In the genomic region with DNA sequence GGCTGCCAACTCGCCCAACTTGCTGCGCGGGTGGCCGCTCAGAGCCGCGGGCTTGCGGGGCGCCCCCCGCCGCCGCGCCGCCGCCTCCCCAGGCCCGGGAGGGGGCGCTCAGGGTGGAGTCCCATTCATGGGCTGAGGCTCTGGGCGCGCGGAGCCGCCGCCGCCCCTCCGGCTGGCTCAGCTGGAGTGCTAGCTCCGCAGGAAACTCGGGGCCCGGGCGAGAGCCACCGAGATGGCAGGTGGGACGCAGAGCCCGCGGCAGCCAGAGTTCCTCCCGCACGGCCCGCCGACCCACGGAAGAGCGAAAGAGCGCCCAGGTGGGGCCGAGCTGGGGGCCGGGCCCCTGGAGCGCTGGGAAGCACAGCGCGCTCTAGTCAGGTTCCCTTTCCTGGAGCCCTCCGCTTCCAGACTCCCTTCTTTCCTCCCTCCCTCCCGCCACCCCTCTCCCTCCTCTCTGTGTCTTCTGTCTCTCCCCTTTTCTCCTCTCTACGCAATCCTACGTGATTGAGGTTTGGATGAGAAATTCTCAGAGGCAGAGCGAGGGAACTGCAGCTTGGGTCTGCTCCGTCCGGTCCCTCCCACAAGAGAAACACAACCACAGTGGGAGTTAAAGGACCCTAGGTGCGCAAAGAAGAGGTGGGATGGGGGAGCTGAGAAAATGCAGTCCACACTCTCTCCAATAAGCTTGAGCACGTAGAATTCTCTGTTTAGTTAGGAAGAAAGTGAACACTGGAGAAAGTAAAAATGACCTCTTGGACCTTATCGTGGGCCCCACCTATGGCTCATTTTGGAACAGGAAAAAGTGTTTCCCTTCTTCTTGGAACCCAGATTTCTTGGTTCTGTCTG, we compare ENCODE assay signal across 8 cellular contexts.
DNase-seq lines count a peak whose midpoint lies in the region; ATAC-seq and TF ChIP-seq lines count a peak whose summit lies in the region.

No MANE protein-coding gene starts in this region.

- intact Hi-C loops in adrenal gland (cut with DNase I) (loop anchor here in 1 of 2 donors (10.0 kb wide), 1 partner anchor 275 kb away; no protein-coding TSS in a partner anchor), testis (cut with DNase I; ENCODE audit: low total_unique reads) (no loop called here)

- DNase-seq in DMS 273 (lab: John Stamatoyannopoulos, UW; ENCODE audit: unreplicated experiment) (peak; percentile 80), adrenal gland (peak; percentile 45 to 63 (median 54)), islet precursor cell (peak; percentile 69), testis (peak; percentile 19), AG08396 (ENCODE audit: low spot score) (no peak)

- WGBS in adrenal gland, 4 donors: 1 to 4% (median 2%) methylated on average over 15 to 53 of the region's 53 CpGs
- WGBS in testis, 2 donors: 0 to 1% methylated on average over 16 to 26 of the region's 53 CpGs

- H3K36me3 ChIP-seq in adrenal gland (replicated peaks in 1 of 2) (no peaks in the 10 kb centered on the region), testis (ENCODE audit: low read depth, missing control alignments) (no peaks in the 10 kb centered on the region)

- TF ChIP-seq CTCF in adrenal gland (IDR thresholded peaks at IDR 0.05): peak; percentile 9 to 56 (median 35)
- TF ChIP-seq CTCF in testis (IDR thresholded peaks at IDR 0.05): no peak

- H3K27ac ChIP-seq in adrenal gland (peak overlapping the region; percentile 36 to 93 (median 92)), testis (no peak overlapping the region)

- H3K4me3 ChIP-seq in adrenal gland: peak overlapping the region in 2 of 4 donors; percentile 71
- peak overlapping the region; percentile 53 to 64 for H3K4me3 ChIP-seq in testis

- TF ChIP-seq POLR2A in adrenal gland (IDR thresholded peaks at IDR 0.05) (peak; percentile 25 to 87), testis (IDR thresholded peaks at IDR 0.05) (no peak)

- H3K9me3 ChIP-seq in adrenal gland (replicated peaks in 1 of 3): no peaks in the 10 kb centered on the region
- H3K9me3 ChIP-seq in testis: no peaks in the 10 kb centered on the region

- H3K4me1 ChIP-seq in adrenal gland (replicated peaks in 1 of 2) (peaks cover 4 to 9% of the 10 kb centered on the region in 2 donors), testis (no peaks in the 10 kb centered on the region)

- peak; percentile 23 for ATAC-seq in HG02642 (IDR thresholded peaks at IDR 0.05; ENCODE audit: poor library complexity, unreplicated experiment)
- ATAC-seq in HG02981 (IDR thresholded peaks at IDR 0.05; ENCODE audit: unreplicated experiment): no peak
- ATAC-seq in HG02884 (IDR thresholded peaks at IDR 0.05; ENCODE audit: unreplicated experiment): no peak

- H3K27me3 ChIP-seq in adrenal gland: peaks cover 6% of the 10 kb centered on the region
- H3K27me3 ChIP-seq in testis: no peaks in the 10 kb centered on the region

Comparison
In these comparisons a context has a peak if more than half of its experiments do, and no peak if none do; other contexts are left out.
1. H3K27ac ChIP-seq: peak in adrenal gland (5 of 5); none in testis (0 of 2).
2. CTCF ChIP-seq: peak in adrenal gland (6 of 6); none in testis (0 of 3).